8 cellular contexts compared by ENCODE assay signal in the genomic region with DNA sequence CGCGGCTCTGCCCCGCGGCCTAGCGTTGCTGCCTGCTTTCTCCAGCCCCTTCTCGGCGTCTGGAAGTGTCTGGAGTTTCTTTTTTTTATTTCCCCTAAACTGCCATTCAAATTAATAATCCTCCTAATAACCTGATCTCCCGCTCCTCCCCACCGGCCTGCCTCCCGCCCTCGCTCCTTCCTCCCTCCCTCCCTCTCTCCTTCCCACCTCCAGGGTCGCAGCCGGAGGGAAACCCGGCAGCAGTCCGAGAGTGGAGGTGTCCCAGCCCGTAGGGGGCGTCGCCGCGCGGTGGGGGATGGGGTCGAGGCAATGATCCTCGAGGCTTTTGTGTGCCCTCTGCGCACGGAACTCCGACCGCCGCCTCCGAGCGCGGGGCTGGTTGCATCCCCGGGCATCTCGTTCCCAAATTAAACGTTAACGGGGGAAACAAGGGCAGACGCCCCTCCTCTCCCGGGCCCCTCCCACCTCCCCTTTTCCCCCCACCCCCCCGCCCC. TPM values are rescaled to one million over a fixed set of nuclear protein-coding genes. Genes with fewer than 3 reads are reported as not detected.
DNase-seq lines count a peak whose midpoint lies in the region; ATAC-seq and TF ChIP-seq lines count a peak whose summit lies in the region.

No MANE protein-coding gene starts in this region.

- peak overlapping the region; percentile 91 for H3K4me3 ChIP-seq in osteoblast (ENCODE audit: insufficient read depth, low read length)
- H3K4me3 ChIP-seq in vagina: peak overlapping the region; percentile 70 to 94

- H3K36me3 ChIP-seq in osteoblast (ENCODE audit: insufficient read depth, low read length) (peaks cover 4% of the 10 kb centered on the region), vagina (peaks cover 0 to 12% of the 10 kb centered on the region in 2 donors)

- no peaks in the 10 kb centered on the region for H3K27me3 ChIP-seq in osteoblast (ENCODE audit: insufficient read depth, low read length)
- no peaks in the 10 kb centered on the region for H3K27me3 ChIP-seq in vagina

- intact Hi-C loops in vagina (cut with DNase I): loop anchor here (2.0 to 10.0 kb wide), 4 partner anchors 106 to 243 kb away; partner anchors contain the start of gene CRADD

- peak; percentile 33 for ATAC-seq in HG03432 (IDR thresholded peaks at IDR 0.05; ENCODE audit: unreplicated experiment)

- TF ChIP-seq CTCF in osteoblast (IDR thresholded peaks at IDR 0.05; ENCODE audit: extremely low read depth, low read depth, low read length): peak; percentile 23
- peak in 2 of 3 experiments; percentile 31 to 32 for TF ChIP-seq CTCF in vagina (IDR thresholded peaks at IDR 0.05)

- H2AFZ ChIP-seq in osteoblast (ENCODE audit: low read length): peak overlapping the region; percentile 62

- H3K9me3 ChIP-seq in osteoblast (ENCODE audit: low read depth, low read length) (no peaks in the 10 kb centered on the region), vagina (no peaks in the 10 kb centered on the region)

- H3K27ac ChIP-seq in osteoblast (ENCODE audit: low read depth, low read length) (peak overlapping the region; percentile 74), vagina (peak overlapping the region; percentile 99)

- H3K4me1 ChIP-seq in osteoblast (ENCODE audit: insufficient read depth, low read length) (peaks cover 11% of the 10 kb centered on the region), vagina (peaks cover 2% of the 10 kb centered on the region)

- H4K20me1 ChIP-seq in osteoblast (ENCODE audit: insufficient read depth, low read length): peaks cover 4% of the 10 kb centered on the region

- TF ChIP-seq POLR2A in vagina (IDR thresholded peaks at IDR 0.05): no peak

- DNase-seq in NCI-H1105 (lab: John Stamatoyannopoulos, UW) (peak; percentile 27), NCI-H1105 treated with DMSO at 0.1 percent for 48 hours (lab: John Stamatoyannopoulos, UW) (no peak), RKO (ENCODE audit: low spot score) (peak; percentile 46), glomerular visceral epithelial cell (ENCODE audit: extremely low spot score) (peak; percentile 55), osteoblast (ENCODE audit: insufficient read length, low spot score, missing footprints) (peak; percentile 88), vagina (ENCODE audit: extremely low spot score in 2 of 2) (no peak)
- DNase-seq in activated naive CD4-positive, alpha-beta T cell (lab: John Stamatoyannopoulos, UW): peak; percentile 18 to 39 (median 33)

- peak overlapping the region; percentile 96 for H3K4me2 ChIP-seq in osteoblast (ENCODE audit: insufficient read depth, low read length)

- H3K79me2 ChIP-seq in osteoblast (ENCODE audit: insufficient read depth, low read length): peaks cover 18% of the 10 kb centered on the region

RNA-seq across cellular contexts. Expression of gene SOCS2, which starts 1.1 kb away (rescaled TPM):
- 32.6 and 40.7 TPM in 2 replicates for total RNA-seq in osteoblast
- 79.3 TPM for total RNA-seq in vagina

Comparison
In these comparisons a context has a peak if more than half of its experiments do, and no peak if none do; other contexts are left out.
1. DNase-seq: peak in NCI-H1105 (single experiment), RKO (single experiment), activated naive CD4-positive, alpha-beta T cell (4 of 4), glomerular visceral epithelial cell (single experiment) and osteoblast (single experiment); none in NCI-H1105 treated with DMSO at 0.1 percent for 48 hours (single experiment) and vagina (0 of 2).